21 cellular contexts compared by ENCODE assay signal in the genomic region with DNA sequence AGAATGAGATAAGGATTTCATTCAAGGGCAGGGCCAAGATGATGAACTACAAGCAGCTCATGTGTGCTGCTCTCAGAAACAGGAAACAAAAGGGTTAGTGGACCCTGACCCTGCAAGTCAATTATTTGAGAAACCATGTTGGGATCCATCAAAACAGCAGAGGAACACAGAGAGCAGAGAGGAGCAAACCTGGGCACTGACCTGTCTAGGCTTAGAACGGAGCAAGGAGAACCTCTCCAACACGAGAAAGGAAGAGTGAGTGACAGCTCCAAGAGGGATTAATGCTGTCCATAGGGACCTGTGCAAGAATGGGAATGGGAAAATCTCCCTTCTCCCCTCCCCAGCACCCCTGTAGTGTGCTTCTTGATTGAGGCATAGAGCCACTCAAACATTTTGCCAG.
"Had no signal": no experiment of that assay in that cellular context is flagged by ENCODE, and none has a peak within 500 bp of the region (broad histone marks: within the 10 kb centered on the region; RNA-seq: fewer than 3 reads in every experiment).

No MANE protein-coding gene starts in this region.

- DNase-seq: colonic mucosa; cortex of kidney; effector CD8-positive, alpha-beta T cell; effector memory CD8-positive, alpha-beta T cell; endodermal cell; erythroblast; esophagus squamous epithelium; foreskin fibroblast; foreskin melanocyte; gastrocnemius medialis; glutamatergic neuron; head of caudate nucleus; heart right ventricle; hippocampal formation; left cardiac atrium; left lung; left ventricle myocardium superior; lower lobe of right lung; mesenchymal stem cell; mucosa of descending colon; naive B cell had no signal
